In the genomic region with DNA sequence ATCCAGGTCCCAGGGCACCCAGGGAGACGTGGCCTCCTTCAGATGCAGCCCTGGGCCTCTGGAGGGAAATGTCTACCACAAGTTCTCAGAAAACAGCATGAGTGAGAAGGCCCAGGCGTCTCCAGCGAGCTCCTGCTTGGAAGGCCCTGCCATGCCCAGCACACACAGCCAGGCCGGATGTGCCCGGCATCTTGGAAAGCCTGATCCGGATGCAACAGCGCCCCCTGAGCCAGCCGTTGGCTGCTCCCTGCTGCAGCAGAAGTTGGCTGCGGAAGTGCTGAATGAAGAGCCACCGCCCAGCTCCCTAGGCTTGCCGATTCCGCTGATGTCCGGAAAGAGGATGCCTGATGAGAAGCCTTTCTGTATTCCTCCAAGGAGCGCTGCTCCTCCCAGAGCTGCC, we compare ENCODE assay signal across 17 cellular contexts.
DNase-seq lines count a peak whose midpoint lies in the region; TF ChIP-seq lines count a peak whose summit lies in the region.
"Had no signal": no experiment of that assay in that cellular context is flagged by ENCODE, and none has a peak within 500 bp of the region (broad histone marks: within the 10 kb centered on the region; RNA-seq: fewer than 3 reads in every experiment).

No MANE protein-coding gene starts in this region.

- TF ChIP-seq CTCF in C4-2B (conservative IDR thresholded peaks at IDR 0.05): peak; percentile 12; the same call in 1 of the 2 replicates
- peak; percentile 41 for TF ChIP-seq CTCF in WERI-Rb-1 (IDR thresholded peaks at IDR 0.05; ENCODE audit: low read depth, low read length)
- no peak for TF ChIP-seq CTCF in GM13977 (IDR thresholded peaks at IDR 0.05; ENCODE audit: extremely low read depth, insufficient read depth, missing control alignments)

- no peaks in the 10 kb centered on the region for H3K9me3 ChIP-seq in WERI-Rb-1 (ENCODE audit: severe bottlenecking)
- H3K9me3 ChIP-seq: BE2C, HAP-1 had no signal

- no peak overlapping the region for H3K4me3 ChIP-seq in WERI-Rb-1 (ENCODE audit: low read depth, low read length)
- H3K4me3 ChIP-seq: HAP-1 had no signal

- in situ Hi-C loops in GM13977 (cut with MboI; ENCODE audit: low pct_unique_long_range_greater_than_20kb, low sequenced_read_pairs, unreplicated experiment): no loop called here

- H3K27me3 ChIP-seq in WERI-Rb-1 (ENCODE audit: insufficient read depth, low read depth, severe bottlenecking): peaks cover 35% of the 10 kb centered on the region
- H3K27me3 ChIP-seq: BE2C had no signal

- DNase-seq in ELF-1 (ENCODE audit: low read depth, low spot score) (peak; percentile 27), WERI-Rb-1 (peak; percentile 14), iPS-NIHi7 (ENCODE audit: extremely low spot score) (peak; percentile 51), GM13977 (ENCODE audit: low spot score) (no peak), SW 1271 (lab: John Stamatoyannopoulos, UW) (no peak), NOMO-1 (lab: John Stamatoyannopoulos, UW; ENCODE audit: unreplicated experiment in 2 of 2) (no peak)
- DNase-seq: BE2C; CD8-positive, alpha-beta T cell; NCI-H1105 treated with DMSO at 0.1 percent for 48 hours; NCI-H187 treated with DMSO at 0.1 percent for 48 hours; NCI-H2171 treated with DMSO at 0.1 percent for 48 hours; NCI-H446 treated with DMSO at 0.1 percent for 48 hours; NCI-H774; T-helper 2 cell had no signal

- H3K27ac ChIP-seq in C4-2B: no peak overlapping the region
- H3K27ac ChIP-seq in WERI-Rb-1: no peak overlapping the region
- H3K27ac ChIP-seq: RWPE1 had no signal

- H3K36me3 ChIP-seq in WERI-Rb-1: no peaks in the 10 kb centered on the region
- H3K36me3 ChIP-seq: BE2C, HAP-1 had no signal

Comparison
In these comparisons a context has a peak if more than half of its experiments do, and no peak if none do; other contexts are left out.
1. DNase-seq: peak in ELF-1 (single experiment), WERI-Rb-1 (single experiment) and iPS-NIHi7 (single experiment); none in GM13977 (single experiment), SW 1271 (0 of 2) and NOMO-1 (0 of 2).